ENCODE assay signal across 8 cellular contexts in the genomic region with DNA sequence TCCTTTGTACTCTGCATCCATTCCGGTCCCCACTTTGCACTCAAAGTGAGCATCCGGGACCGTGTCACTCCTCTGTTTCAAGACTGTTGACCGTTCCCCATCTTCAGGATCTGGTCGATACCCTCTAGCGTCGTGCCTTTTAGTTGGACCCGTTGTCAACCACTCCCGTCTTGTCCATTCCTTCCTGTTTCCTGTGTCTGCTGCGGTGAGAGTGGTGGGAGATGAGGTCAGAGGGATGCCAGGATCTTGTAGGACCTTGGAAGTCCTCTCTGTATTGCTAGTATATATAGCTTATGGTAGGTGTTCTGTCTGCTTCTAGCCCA. TPM values are rescaled to one million over a fixed set of nuclear protein-coding genes. Genes with fewer than 3 reads are reported as not detected.
DNase-seq lines count a peak whose midpoint lies in the region; ATAC-seq and TF ChIP-seq lines count a peak whose summit lies in the region.

No MANE protein-coding gene starts in this region.

- H3K36me3 ChIP-seq in HUES48 (ENCODE audit: control insufficient read depth, insufficient read depth, low read length) (peaks cover 15% of the 10 kb centered on the region), iPS-20b (ENCODE audit: insufficient read depth, low read depth, low read length) (peaks cover 14% of the 10 kb centered on the region; the same call in 1 of the 2 replicates), spleen (peaks cover 0 to 31% (median 0%) of the 10 kb centered on the region in 6 donors)

- peaks cover 37% of the 10 kb centered on the region for H3K4me1 Mint-ChIP-seq in activated naive CD4-positive, alpha-beta T cell treated with anti-CD3 and anti-CD28 coated beads for 36 hours (ENCODE audit: low read depth)
- H3K4me1 Mint-ChIP-seq in activated naive CD8-positive, alpha-beta T cell treated with anti-CD3 and anti-CD28 coated beads for 36 hours = peaks cover 31% of the 10 kb centered on the region

- 0 to 1% (median 0%) methylated on average over 10 of the region's 10 CpGs for WGBS in spleen, 5 donors

- H3K9ac ChIP-seq in HUES48 (ENCODE audit: low read depth, low read length) = peak overlapping the region; percentile 66
- peak overlapping the region; percentile 94 for H3K9ac ChIP-seq in iPS-20b (ENCODE audit: low read depth, low read length)

- H3K4me3 ChIP-seq in HUES48 (ENCODE audit: low read depth, low read length) (peak overlapping the region; percentile 89), iPS-20b (ENCODE audit: low read length) (peak overlapping the region; percentile 100), spleen (peak overlapping the region; percentile 84 to 96 (median 94))

- no peaks in the 10 kb centered on the region for H3K27me3 ChIP-seq in HUES48 (ENCODE audit: control insufficient read depth, insufficient read depth, low read length)
- no peaks in the 10 kb centered on the region for H3K27me3 ChIP-seq in iPS-20b (ENCODE audit: insufficient read depth, low read length)
- no peaks in the 10 kb centered on the region for H3K27me3 ChIP-seq in spleen (replicated peaks in 1 of 7)

- intact Hi-C loops in activated naive CD4-positive, alpha-beta T cell treated with anti-CD3 and anti-CD28 coated beads for 36 hours (cut with micrococcal nuclease) = loop anchor here (5.0 kb wide), 2 partner anchors 171 to 399 kb away; no protein-coding TSS in a partner anchor
- intact Hi-C loops in spleen (cut with DNase I; ENCODE audit: low total_unique reads) = no loop called here

- no peak for DNase-seq in activated naive CD4-positive, alpha-beta T cell treated with anti-CD3 and anti-CD28 coated beads for 36 hours
- no peak for DNase-seq in activated naive CD4-positive, alpha-beta T cell treated with anti-CD3 and anti-CD28 coated beads, Interleukin-2, amount 50 U/mL, for 16 hours
- DNase-seq in activated naive CD8-positive, alpha-beta T cell treated with anti-CD3 and anti-CD28 coated beads for 36 hours = no peak
- no peak for DNase-seq in spleen

- no peaks in the 10 kb centered on the region for H3K9me3 Mint-ChIP-seq in activated naive CD4-positive, alpha-beta T cell treated with anti-CD3 and anti-CD28 coated beads for 36 hours
- H3K9me3 Mint-ChIP-seq in activated naive CD8-positive, alpha-beta T cell treated with anti-CD3 and anti-CD28 coated beads for 36 hours = no peaks in the 10 kb centered on the region

- TF ChIP-seq POLR2A in spleen (IDR thresholded peaks at IDR 0.05) = no peak

- no peaks in the 10 kb centered on the region for H3K27me3 Mint-ChIP-seq in activated naive CD4-positive, alpha-beta T cell treated with anti-CD3 and anti-CD28 coated beads for 36 hours (ENCODE audit: low read depth)
- no peaks in the 10 kb centered on the region for H3K27me3 Mint-ChIP-seq in activated naive CD8-positive, alpha-beta T cell treated with anti-CD3 and anti-CD28 coated beads for 36 hours

- H3K4me3 Mint-ChIP-seq in activated naive CD4-positive, alpha-beta T cell treated with anti-CD3 and anti-CD28 coated beads for 36 hours = peak overlapping the region; percentile 92
- H3K4me3 Mint-ChIP-seq in activated naive CD8-positive, alpha-beta T cell treated with anti-CD3 and anti-CD28 coated beads for 36 hours = peak overlapping the region; percentile 98

- H3K27ac ChIP-seq in HUES48 (ENCODE audit: low read depth, low read length) = no peak overlapping the region
- H3K27ac ChIP-seq in iPS-20b (ENCODE audit: low read length) = no peak overlapping the region
- peak overlapping the region; percentile 64 to 93 (median 89) for H3K27ac ChIP-seq in spleen

- CTCF ChIA-PET in activated naive CD4-positive, alpha-beta T cell treated with anti-CD3 and anti-CD28 coated beads for 36 hours (lab: Charles Lee) = interaction anchor here (0.5 to 1.4 kb wide), 3 partner anchors 52 to 171 kb away, joined by 3 to 5 read pairs (median 4); no protein-coding TSS in a partner anchor

- peaks cover 4% of the 10 kb centered on the region for H3K36me3 Mint-ChIP-seq in activated naive CD4-positive, alpha-beta T cell treated with anti-CD3 and anti-CD28 coated beads for 36 hours (ENCODE audit: low read depth)
- H3K36me3 Mint-ChIP-seq in activated naive CD8-positive, alpha-beta T cell treated with anti-CD3 and anti-CD28 coated beads for 36 hours = peaks cover 17% of the 10 kb centered on the region

- no peaks in the 10 kb centered on the region for H3K9me3 ChIP-seq in HUES48 (ENCODE audit: control insufficient read depth, insufficient read depth, low read length)
- no peaks in the 10 kb centered on the region for H3K9me3 ChIP-seq in iPS-20b (ENCODE audit: insufficient read depth, low read depth, low read length)
- no peaks in the 10 kb centered on the region for H3K9me3 ChIP-seq in spleen

- ATAC-seq in activated CD4-positive, CD25-positive, alpha-beta regulatory T cell treated with anti-CD3 and anti-CD28 coated beads, Interleukin-2, amount 50 U/mL, for 24 hours = no peak
- no peak for ATAC-seq in GM18909 (IDR thresholded peaks at IDR 0.05; ENCODE audit: poor library complexity, unreplicated experiment)

- H3K4me1 ChIP-seq in HUES48 (ENCODE audit: control insufficient read depth, insufficient read depth, low read length) (no peaks in the 10 kb centered on the region), iPS-20b (ENCODE audit: insufficient read depth, low read length) (peaks cover 5% of the 10 kb centered on the region; the same call in 1 of the 2 replicates), spleen (peaks cover 18 to 56% (median 44%) of the 10 kb centered on the region in 6 donors)

- H3K27ac Mint-ChIP-seq in activated naive CD4-positive, alpha-beta T cell treated with anti-CD3 and anti-CD28 coated beads for 36 hours = peak overlapping the region; percentile 94
- H3K27ac Mint-ChIP-seq in activated naive CD8-positive, alpha-beta T cell treated with anti-CD3 and anti-CD28 coated beads for 36 hours = peak overlapping the region; percentile 91

- no peak for TF ChIP-seq CTCF in spleen (IDR thresholded peaks at IDR 0.05 in 8 of 11, conservative IDR thresholded peaks at IDR 0.05 in 3 of 11)

RNA-seq across cellular contexts. Expression of gene BRK1, which starts 0.6 kb away (rescaled TPM):
- 10 to 100 TPM; 73.6 to 73.7 TPM for total RNA-seq in activated naive CD4-positive, alpha-beta T cell treated with anti-CD3 and anti-CD28 coated beads for 36 hours
- 10 to 100 TPM; 91.6 to 94.6 TPM for total RNA-seq in activated naive CD8-positive, alpha-beta T cell treated with anti-CD3 and anti-CD28 coated beads for 36 hours
- total RNA-seq in spleen = 10 to 100 TPM; 69.8 to 96.6 (median 90.2) TPM
- 100 to 1,000 TPM; 137 to 215 (median 215) TPM for polyA plus RNA-seq in spleen

RNA-seq across cellular contexts. Expression of gene FANCD2OS, which starts 8.0 kb away (rescaled TPM):
- total RNA-seq in activated naive CD4-positive, alpha-beta T cell treated with anti-CD3 and anti-CD28 coated beads for 36 hours = not detected
- total RNA-seq in activated naive CD8-positive, alpha-beta T cell treated with anti-CD3 and anti-CD28 coated beads for 36 hours = not detected
- not detected for total RNA-seq in spleen
- not detected for polyA plus RNA-seq in spleen

RNA-seq across cellular contexts. Expression of gene VHL, which starts 25.5 kb away (rescaled TPM):
- 10 to 100 TPM; 51.5 to 54.0 TPM for total RNA-seq in activated naive CD4-positive, alpha-beta T cell treated with anti-CD3 and anti-CD28 coated beads for 36 hours
- total RNA-seq in activated naive CD8-positive, alpha-beta T cell treated with anti-CD3 and anti-CD28 coated beads for 36 hours = 10 to 100 TPM; 42.0 to 42.2 TPM
- 10 to 100 TPM; 53.9 to 75.9 (median 64.6) TPM for total RNA-seq in spleen
- polyA plus RNA-seq in spleen = 10 to 100 TPM; 44.3 to 70.1 (median 46.5) TPM

RNA-seq across cellular contexts. Expression of gene IRAK2, which starts 48.6 kb away (rescaled TPM):
- total RNA-seq in activated naive CD4-positive, alpha-beta T cell treated with anti-CD3 and anti-CD28 coated beads for 36 hours = 1 to 10 TPM; 6.4 to 6.9 TPM
- 1 to 10 TPM; 2.6 to 3.1 TPM for total RNA-seq in activated naive CD8-positive, alpha-beta T cell treated with anti-CD3 and anti-CD28 coated beads for 36 hours
- total RNA-seq in spleen = 10 to 100 TPM in 3 of 7 donors, 1 to 10 TPM in 4; 4.8 to 11.8 (median 9.4) TPM
- 1 to 10 TPM; 1.4 to 3.4 (median 2.7) TPM for polyA plus RNA-seq in spleen

Comparison
In these comparisons a context has a peak if more than half of its experiments do, and no peak if none do; other contexts are left out.
1. H3K27ac ChIP-seq: peak in spleen (8 of 8); none in HUES48 (single experiment) and iPS-20b (single experiment).
2. Peak in every context shown above with its lines, with median percentiles within 50 percentile points of each other: H3K4me3 ChIP-seq.